In genomic region chr1:20507564-20508410, GRCh38 we compare ENCODE assay signal across 8 cellular contexts. TPM values are rescaled to one million over a fixed set of nuclear protein-coding genes. Genes with fewer than 3 reads are reported as not detected.
DNase-seq lines count a peak whose midpoint lies in the region; ATAC-seq and TF ChIP-seq lines count a peak whose summit lies in the region.

Gene MUL1 (minus strand): TSS chr1:20508151. CDS start chr1:20508024, 127 bp downstream.

- H3K27me3 ChIP-seq in H7 (ENCODE audit: control insufficient read depth, insufficient read depth, low read length) (peaks cover 5% of the 10 kb centered on the region; the same call in 1 of the 2 replicates), MM.1S (replicated peaks; ENCODE audit: insufficient read depth, low read length) (no peaks in the 10 kb centered on the region)

- H3K4me2 ChIP-seq in MM.1S (ENCODE audit: low read depth, low read length) = peak within 1 kb of the TSS; percentile 67

- no peaks in the 10 kb centered on the region for H3K9me2 ChIP-seq in MM.1S (replicated peaks; ENCODE audit: insufficient read depth, low read length)

- peaks cover 7% of the 10 kb centered on the region for H3K4me1 Mint-ChIP-seq in nephron

- H3K36me3 ChIP-seq in H7 (replicated peaks; ENCODE audit: control insufficient read depth, insufficient read depth, low read length) (no peaks in the 10 kb centered on the region), MM.1S (replicated peaks; ENCODE audit: insufficient read depth, low read length) (no peaks in the 10 kb centered on the region)

- peak within 1 kb of the TSS; percentile 3 to 86 (median 48) for H3K27ac Mint-ChIP-seq in nephron

- no peaks in the 10 kb centered on the region for H4K20me1 ChIP-seq in MM.1S (ENCODE audit: insufficient read depth, low read length)

- no peaks in the 10 kb centered on the region for H3F3A ChIP-seq in MM.1S (ENCODE audit: insufficient read depth, low read length)

- peaks cover 37% of the 10 kb centered on the region for H3K79me2 ChIP-seq in MM.1S (ENCODE audit: low read length)

- H3K4me1 ChIP-seq in MM.1S (ENCODE audit: low read length) = peaks cover 10% of the 10 kb centered on the region

- peak within 1 kb of the TSS; percentile 87 to 96 (median 88) for H3K4me3 Mint-ChIP-seq in nephron

- H3K27me3 Mint-ChIP-seq in nephron (ENCODE audit: low read depth) = peaks cover 9% of the 10 kb centered on the region

- H3K36me3 Mint-ChIP-seq in nephron (ENCODE audit: low read depth) = peaks cover 3% of the 10 kb centered on the region

- peak within 1 kb of the TSS; percentile 46; the same call in 1 of the 2 replicates for H3K27ac ChIP-seq in MM.1S (ENCODE audit: low read length)

- DNase-seq in EH (ENCODE audit: low read depth) (peak; percentile 92), H7 (peak; percentile 97), MM.1S (peak; percentile 94), SHP77 treated with DMSO at 0.1 percent for 48 hours (lab: John Stamatoyannopoulos, UW) (peak; percentile 66), fibroblast of the aortic adventitia (ENCODE audit: low read depth) (peak; percentile 92)
- DNase-seq in activated effector memory CD4-positive, alpha-beta T cell treated with anti-CD3 and anti-CD28 coated beads, Interleukin-2, amount 50 U/mL, for 16 hours = peak; percentile 98
- peak; percentile 98 for DNase-seq in stimulated activated naive CD8-positive, alpha-beta T cell treated with anti-CD3 and anti-CD28 coated beads, Interleukin-15, Interleukin-2, amounts not matched to agents 100 U/mL and 50 U/mL, for 24 hours

- ATAC-seq in stimulated activated naive CD8-positive, alpha-beta T cell treated with anti-CD3 and anti-CD28 coated beads, Interleukin-15, Interleukin-2, amounts not matched to agents 100 U/mL and 50 U/mL, for 24 hours = peak; percentile 98

- peak within 1 kb of the TSS; percentile 80 for H3K9ac ChIP-seq in MM.1S (ENCODE audit: low read length)

- no peaks in the 10 kb centered on the region for H3K9me3 ChIP-seq in MM.1S (replicated peaks; ENCODE audit: insufficient read depth, low read length)

- peak within 1 kb of the TSS; percentile 98 for H3K4me3 ChIP-seq in H7 (ENCODE audit: insufficient read depth, low read depth, low read length)
- H3K4me3 ChIP-seq in MM.1S (ENCODE audit: low read length) = peak within 1 kb of the TSS; percentile 82
- peak within 1 kb of the TSS; percentile 94 for H3K4me3 ChIP-seq in fibroblast of the aortic adventitia (ENCODE audit: low read depth, low read length)

- H2AFZ ChIP-seq in MM.1S (ENCODE audit: low read length) = peak within 1 kb of the TSS; percentile 80

- TF ChIP-seq CTCF in MM.1S (IDR thresholded peaks at IDR 0.05; ENCODE audit: low read length) (no peak), fibroblast of the aortic adventitia (IDR thresholded peaks at IDR 0.05; ENCODE audit: insufficient read depth, low read length) (no peak), nephron (IDR thresholded peaks at IDR 0.05; ENCODE audit: unreplicated experiment in 3 of 3) (no peak)

- H3K9me3 Mint-ChIP-seq in nephron = no peaks in the 10 kb centered on the region

RNA-seq across cellular contexts. Expression of gene MUL1, which starts in this region (rescaled TPM):
- 30.8 and 32.6 TPM in 2 replicates for total RNA-seq in H7 (2014; rRNA removed; shearing (Covaris generic))
- 23.7 and 24.4 TPM in 2 replicates for total RNA-seq in fibroblast of the aortic adventitia (ENCODE audit: low replicate concordance)

Comparison
In these comparisons a context has a peak if more than half of its experiments do, and no peak if none do; other contexts are left out.
1. Peak in every context shown above with its lines: DNase-seq, ATAC-seq, H3K4me3 ChIP-seq and H3K27ac ChIP-seq.